Comparison of ENCODE assay signal across 1 cellular context in genomic region chr12:3311027-3311402, GRCh38.
TF ChIP-seq lines count a peak whose summit lies in the region.

No MANE protein-coding gene starts in this region.

TF ChIP-seq in GM23338, 12 proteins besides CTCF, POLR2A, EP300 and RAD21 (continued from another document):
- TF ChIP-seq REST (IDR thresholded peaks at IDR 0.05; ENCODE audit: unreplicated experiment) = no peak
- TF ChIP-seq ZNF331 (CRISPR knock-in tag; IDR thresholded peaks at IDR 0.05; ENCODE audit: low read depth) = no peak
